In the genomic region with DNA sequence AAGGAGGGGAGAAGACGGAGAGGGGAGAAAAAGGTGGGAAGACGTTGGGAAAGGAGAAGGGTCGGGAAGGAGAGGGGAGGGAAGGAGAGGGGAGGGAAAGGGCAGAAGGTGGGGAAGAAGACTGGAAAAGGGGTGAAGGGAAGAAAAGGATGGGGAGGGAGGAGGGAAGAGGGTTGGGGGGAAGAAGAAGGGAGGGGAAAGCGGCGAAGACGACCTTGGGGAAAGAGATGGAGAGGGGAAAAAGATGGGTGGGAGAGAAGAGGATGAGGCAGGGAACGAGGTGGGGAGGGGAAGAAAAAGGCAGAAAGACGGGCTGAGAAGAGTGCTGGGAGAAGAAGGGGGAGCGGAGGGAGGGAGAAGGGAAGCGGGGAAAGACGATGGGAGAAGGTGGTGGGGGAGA, we compare ENCODE assay signal across 13 cellular contexts. TPM values are rescaled to one million over a fixed set of nuclear protein-coding genes. Genes with fewer than 3 reads are reported as not detected.
DNase-seq lines count a peak whose midpoint lies in the region; TF ChIP-seq lines count a peak whose summit lies in the region.
"Not testable (repeated sequence)": the region's sequence is repeated elsewhere in the genome, so short reads cannot be mapped to it uniquely, and the experiment has no call there.
"Had no signal": no experiment of that assay in that cellular context is flagged by ENCODE, and none has a peak within 500 bp of the region (broad histone marks: within the 10 kb centered on the region; RNA-seq: fewer than 3 reads in every experiment).

No MANE protein-coding gene starts in this region.

- not testable (repeated sequence) for H3K4me1 ChIP-seq in CD8-positive, alpha-beta memory T cell (ENCODE audit: insufficient read depth, low read length); HUES6 (ENCODE audit: control insufficient read depth, insufficient read depth, low read length); endodermal cell (ENCODE audit: control insufficient read depth, insufficient read depth, low read length); iPS-18a (ENCODE audit: control insufficient read depth, low read depth, low read length); neuronal stem cell (ENCODE audit: control insufficient read depth in 2 of 2, insufficient read depth in 1 of 2, low read depth in 1 of 2, low read length in 2 of 2); thymus (ENCODE audit: control insufficient read depth, insufficient read depth, low read length)

- not testable (repeated sequence) for TF ChIP-seq CTCF in endodermal cell (conservative IDR thresholded peaks at IDR 0.05)

- H4K91ac ChIP-seq in neuronal stem cell (ENCODE audit: low read depth, low read length, poor library complexity): not testable (repeated sequence)

- not testable (repeated sequence) for H4K8ac ChIP-seq in neuronal stem cell (ENCODE audit: low read depth, low read length)

- peak overlapping the region in 5 of 8 donors; percentile 35 to 87 (median 56) for H3K27ac Mint-ChIP-seq in CD8-positive, alpha-beta memory T cell
- peak overlapping the region; percentile 63 for H3K27ac Mint-ChIP-seq in T-helper 2 cell treated with Interferon-gamma antibody and Interleukin-4, amounts not matched to agents 5 μg/mL and 100 μg/mL, for 36 hours
- not testable (repeated sequence) for H3K27ac Mint-ChIP-seq in activated naive CD8-positive, alpha-beta T cell treated with anti-CD3 and anti-CD28 coated beads for 36 hours
- peak overlapping the region; percentile 58 for H3K27ac Mint-ChIP-seq in endodermal cell

- H3K36me3 ChIP-seq in CD8-positive, alpha-beta memory T cell (ENCODE audit: insufficient read depth, low read length); HUES6 (ENCODE audit: control insufficient read depth, insufficient read depth, low read length); endodermal cell (ENCODE audit: control insufficient read depth, insufficient read depth, low read length); iPS-18a (ENCODE audit: control insufficient read depth, low read depth, low read length); neuronal stem cell (replicated peaks in 1 of 2; ENCODE audit: control insufficient read depth in 2 of 2, insufficient read depth in 2 of 2, low read length in 2 of 2); thymus (ENCODE audit: control insufficient read depth, insufficient read depth): not testable (repeated sequence)

- not testable (repeated sequence) for H3K18ac ChIP-seq in neuronal stem cell (ENCODE audit: low read length)

- DNase-seq in CD8-positive, alpha-beta memory T cell; T-helper 2 cell treated with Interferon-gamma antibody and Interleukin-4, amounts not matched to agents 5 μg/mL and 100 μg/mL, for 36 hours (ENCODE audit: low spot score); activated naive CD8-positive, alpha-beta T cell treated with anti-CD3 and anti-CD28 coated beads for 36 hours; neuronal stem cell (ENCODE audit: low spot score): not testable (repeated sequence)
- DNase-seq in endodermal cell: peak; percentile 73

- not testable (repeated sequence) for H3K4ac ChIP-seq in neuronal stem cell (ENCODE audit: low read length)

- H2AFZ ChIP-seq in neuronal stem cell (ENCODE audit: low read length): peak overlapping the region; percentile 56

- H3K27me3 ChIP-seq in CD8-positive, alpha-beta memory T cell (ENCODE audit: insufficient read depth, low read length, poor library complexity, severe bottlenecking); HUES6 (ENCODE audit: control insufficient read depth, insufficient read depth, low read length); endodermal cell (ENCODE audit: control insufficient read depth, insufficient read depth, low read length, poor library complexity, severe bottlenecking); iPS-18a (ENCODE audit: control insufficient read depth, insufficient read depth, low read length); neuronal stem cell (ENCODE audit: control insufficient read depth in 3 of 3, insufficient read depth in 3 of 3, low read depth in 1 of 3, low read length in 3 of 3); thymus (ENCODE audit: control insufficient read depth, insufficient read depth): not testable (repeated sequence)

- not testable (repeated sequence) for H3K9me3 ChIP-seq in CD8-positive, alpha-beta memory T cell (ENCODE audit: low read length); HUES6 (ENCODE audit: control insufficient read depth, insufficient read depth, low read depth, low read length); endodermal cell (ENCODE audit: control insufficient read depth, low read length); iPS-18a (ENCODE audit: control insufficient read depth, low read depth, low read length); neuronal stem cell (replicated peaks in 1 of 2; ENCODE audit: control insufficient read depth in 2 of 2, insufficient read depth in 1 of 2, low read depth in 1 of 2, low read length in 2 of 2); thymus (ENCODE audit: control insufficient read depth)

- WGBS in endodermal cell (ENCODE audit: insufficient coverage in 1 of 2, insufficient read length in 1 of 2), 2 experiments: 0% methylated on average over 4 to 11 of the region's 11 CpGs
- WGBS in neuronal stem cell (ENCODE audit: extremely low coverage in 2 of 2, insufficient read length in 2 of 2, insufficient replicate concordance in 1 of 2), 2 donors: no CpG with 5 or more reads among the region's 11 CpGs
- 14% methylated on average over 11 of the region's 11 CpGs for WGBS in thymus

- not testable (repeated sequence) for H3K79me1 ChIP-seq in neuronal stem cell (ENCODE audit: low read depth, low read length)

- not testable (repeated sequence) for H3K4me3 ChIP-seq in CD8-positive, alpha-beta memory T cell (ENCODE audit: low read length)
- H3K4me3 ChIP-seq in HUES6 (ENCODE audit: low read depth, low read length) (peak overlapping the region; percentile 56), endodermal cell (ENCODE audit: low read length) (peak overlapping the region; percentile 80), iPS-18a (ENCODE audit: low read length) (peak overlapping the region; percentile 54), neuronal stem cell (ENCODE audit: low read length in 2 of 2) (peak overlapping the region; percentile 56 to 71), thymus (ENCODE audit: low read length) (peak overlapping the region; percentile 38)

- H3K36me3 Mint-ChIP-seq in CD8-positive, alpha-beta memory T cell; T-helper 2 cell treated with Interferon-gamma antibody and Interleukin-4, amounts not matched to agents 5 μg/mL and 100 μg/mL, for 36 hours (ENCODE audit: low read depth); activated naive CD8-positive, alpha-beta T cell treated with anti-CD3 and anti-CD28 coated beads for 36 hours; endodermal cell (ENCODE audit: low read depth): not testable (repeated sequence)

- H3K4me1 Mint-ChIP-seq in CD8-positive, alpha-beta memory T cell: peaks cover 5 to 13% (median 7%) of the 10 kb centered on the region in 3 donors
- not testable (repeated sequence) for H3K4me1 Mint-ChIP-seq in T-helper 2 cell treated with Interferon-gamma antibody and Interleukin-4, amounts not matched to agents 5 μg/mL and 100 μg/mL, for 36 hours (ENCODE audit: low read depth); activated naive CD8-positive, alpha-beta T cell treated with anti-CD3 and anti-CD28 coated beads for 36 hours; endodermal cell

- H2BK15ac ChIP-seq in neuronal stem cell (ENCODE audit: low read length): not testable (repeated sequence)

- peak overlapping the region; percentile 25 for H3K4me2 ChIP-seq in neuronal stem cell (ENCODE audit: insufficient read depth, low read length, poor library complexity, severe bottlenecking)

- not testable (repeated sequence) for H2BK12ac ChIP-seq in neuronal stem cell (ENCODE audit: low read length)

- peak overlapping the region in 6 of 7 donors; percentile 60 to 82 (median 70) for H3K4me3 Mint-ChIP-seq in CD8-positive, alpha-beta memory T cell
- H3K4me3 Mint-ChIP-seq in T-helper 2 cell treated with Interferon-gamma antibody and Interleukin-4, amounts not matched to agents 5 μg/mL and 100 μg/mL, for 36 hours: peak overlapping the region; percentile 80
- H3K4me3 Mint-ChIP-seq in activated naive CD8-positive, alpha-beta T cell treated with anti-CD3 and anti-CD28 coated beads for 36 hours: peak overlapping the region; percentile 71
- peak overlapping the region; percentile 73 for H3K4me3 Mint-ChIP-seq in endodermal cell

- not testable (repeated sequence) for H3K9me3 Mint-ChIP-seq in CD8-positive, alpha-beta memory T cell; T-helper 2 cell treated with Interferon-gamma antibody and Interleukin-4, amounts not matched to agents 5 μg/mL and 100 μg/mL, for 36 hours; activated naive CD8-positive, alpha-beta T cell treated with anti-CD3 and anti-CD28 coated beads for 36 hours; endodermal cell

- not testable (repeated sequence) for H3K23ac ChIP-seq in neuronal stem cell (ENCODE audit: low read depth, low read length, poor library complexity)

- H3K14ac ChIP-seq in neuronal stem cell (ENCODE audit: low read length): not testable (repeated sequence)

- peak overlapping the region; percentile 87 for H3K9ac ChIP-seq in HUES6 (ENCODE audit: low read length)
- not testable (repeated sequence) for H3K9ac ChIP-seq in endodermal cell (ENCODE audit: extremely low read depth, low read length, poor library complexity, severe bottlenecking); neuronal stem cell (ENCODE audit: low read depth, low read length, poor library complexity)
- H3K9ac ChIP-seq in iPS-18a (ENCODE audit: low read length): peak overlapping the region; percentile 52

- not testable (repeated sequence) for H2BK120ac ChIP-seq in neuronal stem cell (ENCODE audit: low read depth, low read length)

- CTCF ChIA-PET in CD8-positive, alpha-beta memory T cell (lab: Charles Lee): not testable (repeated sequence)

- H3K27ac ChIP-seq in CD8-positive, alpha-beta memory T cell (ENCODE audit: low read depth, low read length); HUES6 (ENCODE audit: low read depth, low read length); iPS-18a (ENCODE audit: low read length); neuronal stem cell (replicated peaks; ENCODE audit: low read length); thymus (ENCODE audit: low read depth): not testable (repeated sequence)
- peak overlapping the region; percentile 63 for H3K27ac ChIP-seq in endodermal cell (ENCODE audit: low read depth, low read length)

- H3K27me3 Mint-ChIP-seq in CD8-positive, alpha-beta memory T cell; T-helper 2 cell treated with Interferon-gamma antibody and Interleukin-4, amounts not matched to agents 5 μg/mL and 100 μg/mL, for 36 hours (ENCODE audit: low read depth); activated naive CD8-positive, alpha-beta T cell treated with anti-CD3 and anti-CD28 coated beads for 36 hours; endodermal cell (ENCODE audit: insufficient read depth): not testable (repeated sequence)

- H2AK5ac ChIP-seq in neuronal stem cell (ENCODE audit: low read depth, low read length): not testable (repeated sequence)

- H2BK5ac ChIP-seq in neuronal stem cell (ENCODE audit: low read length): not testable (repeated sequence)

- POLR2A ChIA-PET in CD8-positive, alpha-beta memory T cell (lab: Charles Lee): not testable (repeated sequence)

RNA-seq across cellular contexts. Expression of a gene that starts 46.3 kb away (rescaled TPM):
- total RNA-seq in CD8-positive, alpha-beta memory T cell: not detected
- polyA plus RNA-seq in CD8-positive, alpha-beta memory T cell: not detected
- total RNA-seq in activated naive CD8-positive, alpha-beta T cell treated with anti-CD3 and anti-CD28 coated beads for 36 hours: not detected
- total RNA-seq in endodermal cell: not detected
- not detected for polyA plus RNA-seq in endodermal cell (2013, experiment 1 of 2)
- not detected for polyA plus RNA-seq in endodermal cell (2013, experiment 2 of 2)
- not detected for polyA plus RNA-seq in neuronal stem cell (2013, experiment 1 of 2)
- polyA plus RNA-seq in neuronal stem cell (2013, experiment 2 of 2): not detected
- polyA plus RNA-seq in thymus: not detected
- total RNA-seq: endothelial cell of umbilical vein, GM23248, mesenteric fat pad, right atrium auricular region, stomach had no signal
- polyA plus RNA-seq: endothelial cell of umbilical vein, GM23248, stomach had no signal
